Comparison of ENCODE assay signal across 29 cellular contexts in the genomic region with DNA sequence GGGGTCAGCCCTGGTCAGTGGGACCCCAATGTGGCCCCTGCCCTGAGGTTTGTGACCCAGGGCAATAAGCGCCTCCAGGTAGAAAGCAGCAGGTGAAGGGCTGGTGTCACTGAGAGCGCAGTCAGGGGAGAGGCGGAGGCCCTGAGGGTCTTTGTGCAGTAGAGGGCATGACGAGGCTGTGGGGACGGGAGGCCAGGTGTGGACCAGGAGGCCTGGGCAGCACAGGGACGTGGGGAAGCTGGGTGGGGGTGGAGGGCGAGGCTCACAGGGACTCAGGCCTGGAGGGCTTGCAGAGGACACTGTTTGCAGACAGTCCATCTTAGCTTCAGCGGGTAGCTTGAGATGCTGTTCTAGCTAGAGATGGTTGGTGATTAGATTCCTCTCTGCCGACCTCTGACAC.
"Had no signal": no experiment of that assay in that cellular context is flagged by ENCODE, and none has a peak within 500 bp of the region (broad histone marks: within the 10 kb centered on the region; RNA-seq: fewer than 3 reads in every experiment).

No MANE protein-coding gene starts in this region.

- ATAC-seq: left colon; left lung; mucosa of descending colon; naive thymus-derived CD4-positive, alpha-beta T cell; stimulated activated naive B cell treated with anti-CD40 and anti-IgM and Interleukin-4, amounts not matched to agents 10 μg/mL and 1 μg/mL and 100 μg/mL, for 72 hours; stimulated activated naive CD8-positive, alpha-beta T cell treated with anti-CD3 and anti-CD28 coated beads, Interleukin-15, Interleukin-2, amounts not matched to agents 100 U/mL and 50 U/mL, for 24 hours had no signal

- H3K27me3 ChIP-seq: left lung, pancreas, sigmoid colon, spleen, stomach, testis, thyroid gland, upper lobe of right lung had no signal

- H3K4me1 Mint-ChIP-seq: stimulated activated naive B cell treated with anti-CD40 and anti-IgM and Interleukin-4, amounts not matched to agents 10 μg/mL and 1 μg/mL and 100 μg/mL, for 72 hours had no signal

- H3K4me1 ChIP-seq: left lung, lower lobe of right lung, pancreas, prostate gland, sigmoid colon, testis, thyroid gland, upper lobe of right lung had no signal

- H3K9me3 Mint-ChIP-seq: naive thymus-derived CD4-positive, alpha-beta T cell; natural killer cell treated with Interleukin-12 subunit alpha and Interleukin-12 subunit beta and Interleukin-15 and Interleukin-18, amount 100 ng/mL, for 72 hours; stimulated activated naive B cell treated with anti-CD40 and anti-IgM and Interleukin-4, amounts not matched to agents 10 μg/mL and 1 μg/mL and 100 μg/mL, for 72 hours had no signal

- FAIRE-seq: kidney, pancreas, small intestine, urothelium cell line had no signal

- H3K9me3 ChIP-seq: left lung, lower lobe of right lung, mucosa of descending colon, pancreas, prostate gland, sigmoid colon, spleen, stomach, testis, thyroid gland, upper lobe of right lung had no signal

- H3K36me3 Mint-ChIP-seq: natural killer cell treated with Interleukin-12 subunit alpha and Interleukin-12 subunit beta and Interleukin-15 and Interleukin-18, amount 100 ng/mL, for 72 hours had no signal

- H3K4me3 Mint-ChIP-seq: naive thymus-derived CD4-positive, alpha-beta T cell; natural killer cell treated with Interleukin-12 subunit alpha and Interleukin-12 subunit beta and Interleukin-15 and Interleukin-18, amount 100 ng/mL, for 72 hours; stimulated activated naive B cell treated with anti-CD40 and anti-IgM and Interleukin-4, amounts not matched to agents 10 μg/mL and 1 μg/mL and 100 μg/mL, for 72 hours had no signal

- H3K27ac Mint-ChIP-seq: natural killer cell treated with Interleukin-12 subunit alpha and Interleukin-12 subunit beta and Interleukin-15 and Interleukin-18, amount 100 ng/mL, for 72 hours; stimulated activated naive B cell treated with anti-CD40 and anti-IgM and Interleukin-4, amounts not matched to agents 10 μg/mL and 1 μg/mL and 100 μg/mL, for 72 hours had no signal

- H3K36me3 ChIP-seq: prostate gland had no signal

- DNase-seq: hippocampal formation; kidney; left colon; lower lobe of right lung; mammary epithelial cell; mesendoderm; midbrain; mucosa of descending colon; naive thymus-derived CD4-positive, alpha-beta T cell; nucleus accumbens; pancreas; posterior cingulate gyrus; retina; right cardiac atrium; sigmoid colon; small intestine; spleen; stimulated activated CD4-positive, alpha-beta T cell treated with anti-CD3 and anti-CD28 coated beads, Interleukin-4, amount 100 ng/mL, for 24 hours; stimulated activated naive B cell treated with anti-CD40 and anti-IgM and Interleukin-4, amounts not matched to agents 10 μg/mL and 1 μg/mL and 100 μg/mL, for 72 hours; stimulated activated naive CD8-positive, alpha-beta T cell treated with anti-CD3 and anti-CD28 coated beads, Interleukin-15, Interleukin-2, amounts not matched to agents 100 U/mL and 50 U/mL, for 24 hours; stomach; testis; thyroid gland; trophoblast cell; upper lobe of right lung had no signal

- H3K27ac ChIP-seq: left lung, lower lobe of right lung, pancreas, prostate gland, sigmoid colon, spleen, stomach, testis, thyroid gland, upper lobe of right lung had no signal

- H3K4me3 ChIP-seq: left lung, lower lobe of right lung, mucosa of descending colon, pancreas, prostate gland, sigmoid colon, spleen, stomach, testis, thyroid gland, upper lobe of right lung had no signal
